Comparison of ENCODE assay signal across 18 cellular contexts in genomic region chr21:41466024-41466820, GRCh38. TPM values are rescaled to one million over a fixed set of nuclear protein-coding genes. Genes with fewer than 3 reads are reported as not detected.
"Had no signal": no experiment of that assay in that cellular context is flagged by ENCODE, and none has a peak within 500 bp of the region (broad histone marks: within the 10 kb centered on the region; RNA-seq: fewer than 3 reads in every experiment).

No MANE protein-coding gene starts in this region.

- DNase-seq: activated CD4-positive, alpha-beta memory T cell treated with anti-CD3 and anti-CD28 coated beads, Interleukin-2, amount 10 ng/mL, durations not matched to agents 7 days and 5 days; activated CD4-positive, alpha-beta T cell treated with anti-CD3 and anti-CD28 coated beads for 1 hour; activated CD8-positive, alpha-beta memory T cell treated with anti-CD3 and anti-CD28 coated beads, Interleukin-2, amount 50 U/mL, for 4 hours; activated naive CD4-positive, alpha-beta T cell treated with Interleukin-2 at 50 U/mL for 16 hours; activated naive CD8-positive, alpha-beta T cell treated with anti-CD3 and anti-CD28 coated beads, Interleukin-2, amount 50 U/mL, for 24 hours; activated T-cell treated with anti-CD3 and anti-CD28 coated beads, Interleukin-2, amount 50 U/mL, for 72 hours; effector memory CD8-positive, alpha-beta T cell; erythroblast; immature natural killer cell; left cardiac atrium; lower lobe of right lung; natural killer cell; occipital lobe; SW 1271; uterus had no signal

- ATAC-seq: activated naive CD8-positive, alpha-beta T cell treated with anti-CD3 and anti-CD28 coated beads, Interleukin-2, amount 50 U/mL, for 24 hours; activated T-cell treated with anti-CD3 and anti-CD28 coated beads, Interleukin-2, amount 50 U/mL, for 72 hours; effector memory CD8-positive, alpha-beta T cell; natural killer cell had no signal

- H3K36me3 ChIP-seq: ascending aorta, uterus had no signal

- H3K4me3 ChIP-seq: ascending aorta, lower lobe of right lung, skin epidermis, uterus had no signal

- H3K27ac ChIP-seq: ascending aorta, lower lobe of right lung, skin epidermis, uterus had no signal

- H3K9me3 ChIP-seq: ascending aorta, lower lobe of right lung, uterus had no signal

- H3K4me1 ChIP-seq: ascending aorta, lower lobe of right lung, uterus had no signal

- H3K27me3 ChIP-seq: ascending aorta, uterus had no signal

RNA-seq across cellular contexts. Expression of gene TMPRSS2, which starts 41.7 kb away (rescaled TPM):
- total RNA-seq: activated CD4-positive, alpha-beta memory T cell treated with anti-CD3 and anti-CD28 coated beads, Interleukin-2, amount 10 ng/mL, durations not matched to agents 7 days and 5 days; activated T-cell treated with anti-CD3 and anti-CD28 coated beads, Interleukin-2, amount 50 U/mL, for 72 hours; ascending aorta; left cardiac atrium; mononuclear cell; natural killer cell; occipital lobe had no signal
- polyA plus RNA-seq: immature natural killer cell had no signal
